ENCODE assay signal across 13 cellular contexts in the genomic region with DNA sequence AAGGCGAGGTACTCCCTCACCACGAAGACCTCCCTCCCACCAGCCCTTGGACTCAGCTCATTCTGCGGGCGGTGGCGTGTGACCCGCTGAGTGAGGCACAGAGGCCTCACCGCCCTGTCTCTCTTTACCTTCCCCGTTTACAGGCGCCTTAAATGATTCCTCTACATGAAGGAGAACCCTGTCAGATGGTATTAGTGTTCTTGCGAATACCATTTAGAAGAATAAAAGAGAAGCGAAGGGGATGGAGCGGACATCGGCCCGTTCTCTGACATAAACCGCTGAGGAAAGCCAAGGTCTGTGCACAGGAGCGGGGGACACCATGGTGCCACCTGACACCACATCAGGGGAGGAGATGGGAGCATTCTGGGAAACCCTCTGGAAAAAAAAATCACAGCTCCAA.
DNase-seq lines count a peak whose midpoint lies in the region; ATAC-seq and TF ChIP-seq lines count a peak whose summit lies in the region.
"Had no signal": no experiment of that assay in that cellular context is flagged by ENCODE, and none has a peak within 500 bp of the region (broad histone marks: within the 10 kb centered on the region; RNA-seq: fewer than 3 reads in every experiment).

No MANE protein-coding gene starts in this region.

- WGBS in psoas muscle, 3 donors, result 84 to 93% (median 92%) methylated on average over 16 of the region's 16 CpGs
- WGBS in aorta, 2 donors, result 94 to 96% methylated on average over 16 of the region's 16 CpGs
- WGBS in neuronal stem cell (ENCODE audit: extremely low coverage in 2 of 2, insufficient read length in 2 of 2, insufficient replicate concordance in 1 of 2), 2 donors, result no CpG with 5 or more reads among the region's 16 CpGs

- H3K27me3 Mint-ChIP-seq in natural killer cell (ENCODE audit: low read depth in 2 of 2), result no peaks in the 10 kb centered on the region
- no peaks in the 10 kb centered on the region for H3K27me3 Mint-ChIP-seq in natural killer cell treated with Interleukin-12 subunit alpha and Interleukin-12 subunit beta and Interleukin-15 and Interleukin-18, amount 100 ng/mL, for 72 hours
- H3K27me3 Mint-ChIP-seq: type B pancreatic cell had no signal

- no peak overlapping the region for H2BK120ac ChIP-seq in neuronal stem cell (ENCODE audit: low read depth, low read length)

- H4K20me1 ChIP-seq in fibroblast of lung (ENCODE audit: control insufficient read depth, extremely low read depth, insufficient read depth, low read length), result no peaks in the 10 kb centered on the region

- no peaks in the 10 kb centered on the region for H3K36me3 Mint-ChIP-seq in natural killer cell
- no peaks in the 10 kb centered on the region for H3K36me3 Mint-ChIP-seq in natural killer cell treated with Interleukin-12 subunit alpha and Interleukin-12 subunit beta and Interleukin-15 and Interleukin-18, amount 100 ng/mL, for 72 hours
- H3K36me3 Mint-ChIP-seq: type B pancreatic cell had no signal

- H3K79me2 ChIP-seq in fibroblast of lung (ENCODE audit: control insufficient read depth, insufficient read depth, low read length), result peaks cover 5% of the 10 kb centered on the region

- no peaks in the 10 kb centered on the region for H3K36me3 ChIP-seq in fibroblast of lung (ENCODE audit: control insufficient read depth, insufficient read depth, low read length)
- no peaks in the 10 kb centered on the region for H3K36me3 ChIP-seq in psoas muscle (ENCODE audit: insufficient read depth in 1 of 2, low read depth in 1 of 2)
- H3K36me3 ChIP-seq in aorta (ENCODE audit: control insufficient read depth in 1 of 2, insufficient read depth in 2 of 2, low read length in 1 of 2), result no peaks in the 10 kb centered on the region
- H3K36me3 ChIP-seq in neuronal stem cell (replicated peaks in 1 of 2; ENCODE audit: control insufficient read depth in 2 of 2, insufficient read depth in 2 of 2, low read length in 2 of 2), result no peaks in the 10 kb centered on the region

- H4K91ac ChIP-seq in neuronal stem cell (ENCODE audit: low read depth, low read length, poor library complexity), result no peak overlapping the region

- DNase-seq in natural killer cell (no peak), fibroblast of lung (ENCODE audit: low read depth in 2 of 2) (no peak), psoas muscle (no peak), aorta (no peak), NCI-H526 (lab: John Stamatoyannopoulos, UW) (no peak), activated gamma-delta T cell treated with Interleukin-2 at 50 U/mL for 16 hours (no peak), neuronal stem cell (ENCODE audit: low spot score) (no peak)
- DNase-seq in natural killer cell treated with Interleukin-12 subunit alpha and Interleukin-12 subunit beta and Interleukin-15 and Interleukin-18, amount 100 ng/mL, for 72 hours (ENCODE audit: low spot score), result no peak
- DNase-seq: activated CD4-positive, alpha-beta T cell treated with anti-CD3 and anti-CD28 coated beads, Interleukin-2, amount 50 U/mL, for 48 hours; NCI-H2029; stimulated activated CD4-positive, alpha-beta T cell treated with anti-CD3 and anti-CD28 coated beads, Interleukin-4, amount 100 ng/mL, for 4 hours; T-helper 2 cell had no signal

- no peak overlapping the region for H3K4ac ChIP-seq in neuronal stem cell (ENCODE audit: low read length)

- H2AFZ ChIP-seq in fibroblast of lung (ENCODE audit: low read length) (no peak overlapping the region), neuronal stem cell (ENCODE audit: low read length) (no peak overlapping the region)

- no peak overlapping the region for H3K4me3 ChIP-seq in fibroblast of lung (replicated peaks in 1 of 4; ENCODE audit: control extremely low read depth in 1 of 4, insufficient read depth in 1 of 4, low read depth in 3 of 4, low read length in 4 of 4)
- H3K4me3 ChIP-seq in psoas muscle, result no peak overlapping the region
- no peak overlapping the region for H3K4me3 ChIP-seq in aorta (ENCODE audit: low read length in 2 of 2)
- H3K4me3 ChIP-seq in neuronal stem cell (ENCODE audit: low read length in 2 of 2), result no peak overlapping the region

- peak overlapping the region; percentile 37 for H3K4me3 Mint-ChIP-seq in natural killer cell
- H3K4me3 Mint-ChIP-seq in natural killer cell treated with Interleukin-12 subunit alpha and Interleukin-12 subunit beta and Interleukin-15 and Interleukin-18, amount 100 ng/mL, for 72 hours, result no peak overlapping the region
- H3K4me3 Mint-ChIP-seq: type B pancreatic cell had no signal

- H3K27ac ChIP-seq in fibroblast of lung (ENCODE audit: insufficient read depth, low read length) (peak overlapping the region; percentile 82), psoas muscle (peak overlapping the region; percentile 88), aorta (ENCODE audit: low read depth in 1 of 2, low read length in 2 of 2) (peak overlapping the region; percentile 83 to 95), neuronal stem cell (replicated peaks; ENCODE audit: low read length) (no peak overlapping the region)

- peaks cover 73 to 75% of the 10 kb centered on the region in 2 donors for H3K4me1 Mint-ChIP-seq in natural killer cell
- H3K4me1 Mint-ChIP-seq in natural killer cell treated with Interleukin-12 subunit alpha and Interleukin-12 subunit beta and Interleukin-15 and Interleukin-18, amount 100 ng/mL, for 72 hours (ENCODE audit: low read depth in 2 of 2), result peaks cover 54 to 71% of the 10 kb centered on the region in 2 donors

- H3K4me2 ChIP-seq in fibroblast of lung (ENCODE audit: extremely low read depth, insufficient read depth, low read length) (peak overlapping the region; percentile 94), neuronal stem cell (ENCODE audit: insufficient read depth, low read length, poor library complexity, severe bottlenecking) (no peak overlapping the region)

- no peaks in the 10 kb centered on the region for H3K9me3 Mint-ChIP-seq in natural killer cell
- H3K9me3 Mint-ChIP-seq in natural killer cell treated with Interleukin-12 subunit alpha and Interleukin-12 subunit beta and Interleukin-15 and Interleukin-18, amount 100 ng/mL, for 72 hours, result no peaks in the 10 kb centered on the region
- H3K9me3 Mint-ChIP-seq: type B pancreatic cell had no signal

- H4K8ac ChIP-seq in neuronal stem cell (ENCODE audit: low read depth, low read length), result no peak overlapping the region

- H3K79me1 ChIP-seq in neuronal stem cell (ENCODE audit: low read depth, low read length), result peaks cover 5% of the 10 kb centered on the region

- ATAC-seq in natural killer cell (no peak), psoas muscle (no peak), aorta (ENCODE audit: low FRiP score) (no peak)
- ATAC-seq in natural killer cell treated with Interleukin-12 subunit alpha and Interleukin-12 subunit beta and Interleukin-15 and Interleukin-18, amount 100 ng/mL, for 72 hours, result no peak

- H2BK12ac ChIP-seq in neuronal stem cell (ENCODE audit: low read length), result no peak overlapping the region

- no peak overlapping the region for H2BK15ac ChIP-seq in neuronal stem cell (ENCODE audit: low read length)

- H3K4me1 ChIP-seq in fibroblast of lung (ENCODE audit: control insufficient read depth, extremely low read depth, insufficient read depth, low read length), result peaks cover 22% of the 10 kb centered on the region
- peaks cover 82% of the 10 kb centered on the region for H3K4me1 ChIP-seq in psoas muscle
- peaks cover 0 to 2% of the 10 kb centered on the region in 2 donors for H3K4me1 ChIP-seq in aorta (ENCODE audit: control insufficient read depth in 1 of 2, insufficient read depth in 2 of 2, low read length in 2 of 2)
- H3K4me1 ChIP-seq in neuronal stem cell (ENCODE audit: control insufficient read depth in 2 of 2, insufficient read depth in 1 of 2, low read depth in 1 of 2, low read length in 2 of 2), result peaks cover 2 to 20% of the 10 kb centered on the region in 2 donors

- H3K9me3 ChIP-seq in fibroblast of lung (ENCODE audit: control insufficient read depth, insufficient read depth, low read depth, low read length) (no peaks in the 10 kb centered on the region), psoas muscle (no peaks in the 10 kb centered on the region), aorta (ENCODE audit: control insufficient read depth, low read length) (no peaks in the 10 kb centered on the region), neuronal stem cell (replicated peaks in 1 of 2; ENCODE audit: control insufficient read depth in 2 of 2, insufficient read depth in 1 of 2, low read depth in 1 of 2, low read length in 2 of 2) (peaks cover 0 to 1% of the 10 kb centered on the region in 2 donors)

- TF ChIP-seq CTCF in natural killer cell (IDR thresholded peaks at IDR 0.05), result no peak
- TF ChIP-seq CTCF in fibroblast of lung (conservative IDR thresholded peaks at IDR 0.05 in 1 of 2, IDR thresholded peaks at IDR 0.05 in 1 of 2; ENCODE audit: low read depth in 1 of 2, low read length in 2 of 2), result no peak
- TF ChIP-seq CTCF in psoas muscle (IDR thresholded peaks at IDR 0.05), result no peak

- no peak overlapping the region for H3K18ac ChIP-seq in neuronal stem cell (ENCODE audit: low read length)

- no peaks in the 10 kb centered on the region for H3K27me3 ChIP-seq in fibroblast of lung (ENCODE audit: control insufficient read depth, insufficient read depth, low read length)
- no peaks in the 10 kb centered on the region for H3K27me3 ChIP-seq in psoas muscle (ENCODE audit: insufficient read depth in 3 of 3, low read length in 2 of 3)
- no peaks in the 10 kb centered on the region for H3K27me3 ChIP-seq in aorta (ENCODE audit: control insufficient read depth in 1 of 2, insufficient read depth in 2 of 2, low read length in 1 of 2)
- H3K27me3 ChIP-seq in neuronal stem cell (ENCODE audit: control insufficient read depth in 3 of 3, insufficient read depth in 3 of 3, low read depth in 1 of 3, low read length in 3 of 3), result no peaks in the 10 kb centered on the region

- intact Hi-C loops in natural killer cell (cut with micrococcal nuclease) (no loop called here), psoas muscle (cut with DNase I) (no loop called here), aorta (cut with DNase I) (loop anchor here (1.0 to 10.0 kb wide), 4 partner anchors 47 to 181 kb away; a partner anchor contains a TSS)

- no peak overlapping the region for H2BK5ac ChIP-seq in neuronal stem cell (ENCODE audit: low read length)

- H2AK5ac ChIP-seq in neuronal stem cell (ENCODE audit: low read depth, low read length), result no peak overlapping the region

- H3K9ac ChIP-seq in fibroblast of lung (ENCODE audit: insufficient read depth, low read length), result no peak overlapping the region
- H3K9ac ChIP-seq in neuronal stem cell (ENCODE audit: low read depth, low read length, poor library complexity), result no peak overlapping the region

- H3K23ac ChIP-seq in neuronal stem cell (ENCODE audit: low read depth, low read length, poor library complexity), result no peak overlapping the region

- H3K27ac Mint-ChIP-seq in natural killer cell, result peak overlapping the region; percentile 82 to 84
- H3K27ac Mint-ChIP-seq in natural killer cell treated with Interleukin-12 subunit alpha and Interleukin-12 subunit beta and Interleukin-15 and Interleukin-18, amount 100 ng/mL, for 72 hours, result peak overlapping the region in 1 of 2 donors; percentile 93

- H3K14ac ChIP-seq in neuronal stem cell (ENCODE audit: low read length), result no peak overlapping the region

Comparison
In these comparisons a context has a peak if more than half of its experiments do, and no peak if none do; other contexts are left out.
1. intact Hi-C loops: an anchor here in aorta (1.0 to 10.0 kb wide); none called in natural killer cell and psoas muscle.